Comparison of ENCODE assay signal across 7 cellular contexts in genomic region chr19:14205460-14206282, GRCh38. TPM values are rescaled to one million over a fixed set of nuclear protein-coding genes. Genes with fewer than 3 reads are reported as not detected.
DNase-seq lines count a peak whose midpoint lies in the region; ATAC-seq and TF ChIP-seq lines count a peak whose summit lies in the region.
"Not testable (repeated sequence)": the region's sequence is repeated elsewhere in the genome, so short reads cannot be mapped to it uniquely, and the experiment has no call there.

ADGRL1 (minus strand) TSS chr19:14206169; CDS start chr19:14183602, 22,567 bp downstream.

- H3K36me3 Mint-ChIP-seq in activated T-cell treated with anti-CD3 and anti-CD28 coated beads, Interleukin-2, amount 50 U/mL, for 4 hours (ENCODE audit: insufficient read depth); chondrocyte (ENCODE audit: low read depth): not testable (repeated sequence)

- peak within 1 kb of the TSS; percentile 32 for H3K27ac ChIP-seq in muscle layer of colon (ENCODE audit: low read depth, low read length)

- not testable (repeated sequence) for DNase-seq in GM12865 (ENCODE audit: low read depth); NT2/D1 (ENCODE audit: low read depth, low spot score); activated T-cell treated with anti-CD3 and anti-CD28 coated beads, Interleukin-2, amount 50 U/mL, for 4 hours; chondrocyte (ENCODE audit: low spot score)
- peak; percentile 41 for DNase-seq in left ventricle myocardium superior

- H3K4me1 ChIP-seq in NT2/D1 (ENCODE audit: insufficient read depth, insufficient read length); muscle layer of colon (ENCODE audit: insufficient read depth, low read length); skeletal muscle satellite cell (ENCODE audit: control insufficient read depth, insufficient read depth, low read length): not testable (repeated sequence)

- peaks cover 38% of the 10 kb centered on the region for H3K4me1 Mint-ChIP-seq in activated T-cell treated with anti-CD3 and anti-CD28 coated beads, Interleukin-2, amount 50 U/mL, for 4 hours (ENCODE audit: low read depth)
- H3K4me1 Mint-ChIP-seq in chondrocyte (ENCODE audit: low read depth): peaks cover 20% of the 10 kb centered on the region

- H3K27me3 Mint-ChIP-seq in activated T-cell treated with anti-CD3 and anti-CD28 coated beads, Interleukin-2, amount 50 U/mL, for 4 hours (ENCODE audit: low read depth): peaks cover 17% of the 10 kb centered on the region
- H3K27me3 Mint-ChIP-seq in chondrocyte (ENCODE audit: low read depth): not testable (repeated sequence)

- intact Hi-C loops in left ventricle myocardium superior (cut with micrococcal nuclease): not testable (repeated sequence)

- ATAC-seq in activated T-cell treated with anti-CD3 and anti-CD28 coated beads, Interleukin-2, amount 50 U/mL, for 4 hours; left ventricle myocardium superior: not testable (repeated sequence)

- not testable (repeated sequence) for H3K36me3 ChIP-seq in NT2/D1 (ENCODE audit: insufficient read depth, insufficient read length, low read length); muscle layer of colon (ENCODE audit: insufficient read depth, low read length); skeletal muscle satellite cell (ENCODE audit: insufficient read depth, low read length)

- H3K9me3 Mint-ChIP-seq in activated T-cell treated with anti-CD3 and anti-CD28 coated beads, Interleukin-2, amount 50 U/mL, for 4 hours; chondrocyte (ENCODE audit: low read depth): not testable (repeated sequence)

- peak within 1 kb of the TSS; percentile 79 for H3K9ac ChIP-seq in NT2/D1 (ENCODE audit: insufficient read length, low read depth)
- peak within 1 kb of the TSS; percentile 57 for H3K9ac ChIP-seq in muscle layer of colon (ENCODE audit: low read length)
- not testable (repeated sequence) for H3K9ac ChIP-seq in skeletal muscle satellite cell (ENCODE audit: low read depth, low read length)

- not testable (repeated sequence) for TF ChIP-seq CTCF in GM12865 (IDR thresholded peaks at IDR 0.05; ENCODE audit: insufficient read depth, low read depth, low read length, missing control alignments)
- peak; percentile 29 for TF ChIP-seq CTCF in chondrocyte (IDR thresholded peaks at IDR 0.05)

- peak within 1 kb of the TSS; percentile 80 for H3K4me2 ChIP-seq in skeletal muscle satellite cell (ENCODE audit: low read length)

- H3K27me3 ChIP-seq in NT2/D1 (ENCODE audit: insufficient read depth, insufficient read length) (peaks cover 13% of the 10 kb centered on the region), skeletal muscle satellite cell (ENCODE audit: control insufficient read depth, insufficient read depth, low read length) (peaks cover 34% of the 10 kb centered on the region)
- H3K27me3 ChIP-seq in muscle layer of colon (ENCODE audit: control insufficient read depth in 1 of 2, insufficient read depth in 2 of 2, low read length in 2 of 2): not testable (repeated sequence)

- H3K4me3 ChIP-seq in GM12865 (ENCODE audit: low read depth, low read length) (peak within 1 kb of the TSS; percentile 75), NT2/D1 (ENCODE audit: insufficient read length, low read depth) (peak within 1 kb of the TSS; percentile 82), muscle layer of colon (ENCODE audit: low read depth in 1 of 2, low read length in 2 of 2) (peak within 1 kb of the TSS; percentile 64 to 66), skeletal muscle satellite cell (ENCODE audit: low read length) (peak within 1 kb of the TSS; percentile 68)

- peak within 1 kb of the TSS; percentile 88 for H3K4me3 Mint-ChIP-seq in activated T-cell treated with anti-CD3 and anti-CD28 coated beads, Interleukin-2, amount 50 U/mL, for 4 hours
- peak within 1 kb of the TSS; percentile 86 for H3K4me3 Mint-ChIP-seq in chondrocyte (ENCODE audit: unreplicated experiment)

- peak within 1 kb of the TSS; percentile 90 for H3K27ac Mint-ChIP-seq in chondrocyte (ENCODE audit: unreplicated experiment)

- H3K9me3 ChIP-seq in NT2/D1 (ENCODE audit: insufficient read depth, low read length); muscle layer of colon (ENCODE audit: low read length); skeletal muscle satellite cell (replicated peaks; ENCODE audit: low read length): not testable (repeated sequence)

RNA-seq across cellular contexts. Expression of gene ADGRL1, which starts in this region (rescaled TPM):
- total RNA-seq in activated T-cell treated with anti-CD3 and anti-CD28 coated beads, Interleukin-2, amount 50 U/mL, for 4 hours: 10 to 100 TPM; 22.2 to 30.2 (median 23.6) TPM
- 32.1 to 33.0 TPM (median 32.2 TPM) in 3 replicates for total RNA-seq in chondrocyte
- total RNA-seq in left ventricle myocardium superior: 24.0 TPM
- 1.0 and 1.5 TPM in 2 replicates for total RNA-seq in skeletal muscle satellite cell (2012; rRNA removed)
